ENCODE assay signal across 1 cellular context in the genomic region with DNA sequence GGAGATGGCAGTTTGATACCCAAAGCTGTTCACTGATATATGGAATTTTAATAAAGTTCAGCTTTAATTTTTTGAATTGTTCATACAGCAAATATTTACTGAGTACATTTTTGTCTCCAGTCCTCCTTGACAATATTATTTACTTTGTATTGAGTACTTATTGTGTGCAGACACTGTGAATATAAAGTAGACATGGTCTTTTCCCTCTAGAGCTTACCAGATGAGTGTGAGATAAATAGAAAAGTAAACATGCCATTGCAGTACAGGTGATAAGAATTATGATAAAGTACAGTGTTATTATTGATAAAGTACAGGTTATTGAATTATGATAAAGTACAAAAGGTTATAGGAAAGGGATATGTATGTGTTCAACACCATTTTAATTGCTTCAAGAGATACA.
TF ChIP-seq lines count a peak whose summit lies in the region.

No MANE protein-coding gene starts in this region.

TF ChIP-seq in GM12878, 131 proteins besides CTCF, POLR2A, EP300 and RAD21:
- TF ChIP-seq, protein P1, sequence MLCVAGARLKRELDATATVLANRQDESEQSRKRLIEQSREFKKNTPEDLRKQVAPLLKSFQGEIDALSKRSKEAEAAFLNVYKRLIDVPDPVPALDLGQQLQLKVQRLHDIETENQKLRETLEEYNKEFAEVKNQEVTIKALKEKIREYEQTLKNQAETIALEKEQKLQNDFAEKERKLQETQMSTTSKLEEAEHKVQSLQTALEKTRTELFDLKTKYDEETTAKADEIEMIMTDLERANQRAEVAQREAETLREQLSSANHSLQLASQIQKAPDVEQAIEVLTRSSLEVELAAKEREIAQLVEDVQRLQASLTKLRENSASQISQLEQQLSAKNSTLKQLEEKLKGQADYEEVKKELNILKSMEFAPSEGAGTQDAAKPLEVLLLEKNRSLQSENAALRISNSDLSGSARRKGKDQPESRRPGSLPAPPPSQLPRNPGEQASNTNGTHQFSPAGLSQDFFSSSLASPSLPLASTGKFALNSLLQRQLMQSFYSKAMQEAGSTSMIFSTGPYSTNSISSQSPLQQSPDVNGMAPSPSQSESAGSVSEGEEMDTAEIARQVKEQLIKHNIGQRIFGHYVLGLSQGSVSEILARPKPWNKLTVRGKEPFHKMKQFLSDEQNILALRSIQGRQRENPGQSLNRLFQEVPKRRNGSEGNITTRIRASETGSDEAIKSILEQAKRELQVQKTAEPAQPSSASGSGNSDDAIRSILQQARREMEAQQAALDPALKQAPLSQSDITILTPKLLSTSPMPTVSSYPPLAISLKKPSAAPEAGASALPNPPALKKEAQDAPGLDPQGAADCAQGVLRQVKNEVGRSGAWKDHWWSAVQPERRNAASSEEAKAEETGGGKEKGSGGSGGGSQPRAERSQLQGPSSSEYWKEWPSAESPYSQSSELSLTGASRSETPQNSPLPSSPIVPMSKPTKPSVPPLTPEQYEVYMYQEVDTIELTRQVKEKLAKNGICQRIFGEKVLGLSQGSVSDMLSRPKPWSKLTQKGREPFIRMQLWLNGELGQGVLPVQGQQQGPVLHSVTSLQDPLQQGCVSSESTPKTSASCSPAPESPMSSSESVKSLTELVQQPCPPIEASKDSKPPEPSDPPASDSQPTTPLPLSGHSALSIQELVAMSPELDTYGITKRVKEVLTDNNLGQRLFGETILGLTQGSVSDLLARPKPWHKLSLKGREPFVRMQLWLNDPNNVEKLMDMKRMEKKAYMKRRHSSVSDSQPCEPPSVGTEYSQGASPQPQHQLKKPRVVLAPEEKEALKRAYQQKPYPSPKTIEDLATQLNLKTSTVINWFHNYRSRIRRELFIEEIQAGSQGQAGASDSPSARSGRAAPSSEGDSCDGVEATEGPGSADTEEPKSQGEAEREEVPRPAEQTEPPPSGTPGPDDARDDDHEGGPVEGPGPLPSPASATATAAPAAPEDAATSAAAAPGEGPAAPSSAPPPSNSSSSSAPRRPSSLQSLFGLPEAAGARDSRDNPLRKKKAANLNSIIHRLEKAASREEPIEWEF (IDR thresholded peaks at IDR 0.05; ENCODE audit: insufficient replicate concordance, low read depth, low read length) = no peak
- TF ChIP-seq EZH2 (IDR thresholded peaks at IDR 0.05; ENCODE audit: borderline replicate concordance, control insufficient read depth, low read depth, low read length) (no peak), MTA3 (IDR thresholded peaks at IDR 0.05; ENCODE audit: borderline replicate concordance, low read length) (no peak), HCFC1 (IDR thresholded peaks at IDR 0.05; ENCODE audit: low read length) (no peak), KAT2A (conservative IDR thresholded peaks at IDR 0.05; ENCODE audit: control insufficient read depth, low read depth, low read length) (no peak), BRCA1 (IDR thresholded peaks at IDR 0.05; ENCODE audit: low read depth, low read length) (no peak), ETV6 (conservative IDR thresholded peaks at IDR 0.05 in 1 of 2, IDR thresholded peaks at IDR 0.05 in 1 of 2; ENCODE audit: borderline replicate concordance in 1 of 2, low read depth in 1 of 2) (no peak), RCOR1 (conservative IDR thresholded peaks at IDR 0.05; ENCODE audit: low read depth, low read length) (no peak), NR2C2 (IDR thresholded peaks at IDR 0.05; ENCODE audit: borderline replicate concordance, control insufficient read depth, insufficient read length, low read depth) (no peak), ATF7 (IDR thresholded peaks at IDR 0.05; ENCODE audit: low read depth) (no peak), ZNF622 (IDR thresholded peaks at IDR 0.05) (no peak), KLF5 (IDR thresholded peaks at IDR 0.05; ENCODE audit: partially characterized antibody) (no peak), NBN (IDR thresholded peaks at IDR 0.05) (no peak), GABPA (IDR thresholded peaks at IDR 0.05; ENCODE audit: low read depth) (no peak), SMARCA5 (IDR thresholded peaks at IDR 0.05) (no peak), KDM1A (IDR thresholded peaks at IDR 0.05; ENCODE audit: borderline replicate concordance) (no peak), HDAC2 (IDR thresholded peaks at IDR 0.05) (no peak), STAT1 (conservative IDR thresholded peaks at IDR 0.05) (no peak)
- TF ChIP-seq, protein P2, sequence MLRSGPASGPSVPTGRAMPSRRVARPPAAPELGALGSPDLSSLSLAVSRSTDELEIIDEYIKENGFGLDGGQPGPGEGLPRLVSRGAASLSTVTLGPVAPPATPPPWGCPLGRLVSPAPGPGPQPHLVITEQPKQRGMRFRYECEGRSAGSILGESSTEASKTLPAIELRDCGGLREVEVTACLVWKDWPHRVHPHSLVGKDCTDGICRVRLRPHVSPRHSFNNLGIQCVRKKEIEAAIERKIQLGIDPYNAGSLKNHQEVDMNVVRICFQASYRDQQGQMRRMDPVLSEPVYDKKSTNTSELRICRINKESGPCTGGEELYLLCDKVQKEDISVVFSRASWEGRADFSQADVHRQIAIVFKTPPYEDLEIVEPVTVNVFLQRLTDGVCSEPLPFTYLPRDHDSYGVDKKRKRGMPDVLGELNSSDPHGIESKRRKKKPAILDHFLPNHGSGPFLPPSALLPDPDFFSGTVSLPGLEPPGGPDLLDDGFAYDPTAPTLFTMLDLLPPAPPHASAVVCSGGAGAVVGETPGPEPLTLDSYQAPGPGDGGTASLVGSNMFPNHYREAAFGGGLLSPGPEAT (IDR thresholded peaks at IDR 0.05; ENCODE audit: low read depth) = no peak
